In genomic region chr10:77139145-77139692, GRCh38 we compare ENCODE assay signal across 24 cellular contexts.
"Had no signal": no experiment of that assay in that cellular context is flagged by ENCODE, and none has a peak within 500 bp of the region (broad histone marks: within the 10 kb centered on the region; RNA-seq: fewer than 3 reads in every experiment).

No MANE protein-coding gene starts in this region.

- ATAC-seq: foreskin keratinocyte, left colon, T-helper 17 cell had no signal

- H3K4me3 ChIP-seq: esophagus muscularis mucosa, lung, right atrium auricular region, tibial artery had no signal

- H3K4me1 ChIP-seq: right atrium auricular region had no signal

- H3K36me3 ChIP-seq: esophagus muscularis mucosa, right atrium auricular region, tibial artery had no signal

- H3K27me3 ChIP-seq: esophagus muscularis mucosa, right atrium auricular region, tibial artery had no signal

- H3K27ac Mint-ChIP-seq: activated naive CD8-positive, alpha-beta T cell treated with anti-CD3 and anti-CD28 coated beads for 36 hours; activated T-helper 1 cell treated with anti-CD3 and anti-CD28 coated beads, Interleukin-12 subunit alpha, Interleukin-12 subunit beta, Interleukin-2, Interleukin-4 antibody, amounts not matched to agents 30 ng/mL and 10 ng/mL and 1 ng/mL, durations not matched to agents 14 hours and 24 hours and 36 hours; nephron progenitor cell; progenitor cell of endocrine pancreas; T-helper 17 cell had no signal

- H3K36me3 Mint-ChIP-seq: activated naive CD8-positive, alpha-beta T cell treated with anti-CD3 and anti-CD28 coated beads for 36 hours; brain had no signal

- H3K4me1 Mint-ChIP-seq: activated naive CD8-positive, alpha-beta T cell treated with anti-CD3 and anti-CD28 coated beads for 36 hours; central memory CD8-positive, alpha-beta T cell; T-helper 17 cell had no signal

- H3K27me3 Mint-ChIP-seq: progenitor cell of endocrine pancreas had no signal

- H3K9me3 Mint-ChIP-seq: activated naive CD8-positive, alpha-beta T cell treated with anti-CD3 and anti-CD28 coated beads for 36 hours; activated T-helper 1 cell treated with anti-CD3 and anti-CD28 coated beads, Interleukin-12 subunit alpha, Interleukin-12 subunit beta, Interleukin-2, Interleukin-4 antibody, amounts not matched to agents 30 ng/mL and 10 ng/mL and 1 ng/mL, durations not matched to agents 14 hours and 24 hours and 36 hours; central memory CD8-positive, alpha-beta T cell; nephron progenitor cell had no signal

- DNase-seq: activated CD4-positive, alpha-beta T cell treated with anti-CD3 and anti-CD28 coated beads, Interleukin-2, amount 50 U/mL, for 4 hours; activated CD4-positive, CD25-positive, alpha-beta regulatory T cell treated with anti-CD3 and anti-CD28 coated beads, Interleukin-2, amount 50 U/mL, for 72 hours; activated naive CD8-positive, alpha-beta T cell treated with anti-CD3 and anti-CD28 coated beads for 36 hours; cortex of kidney; effector CD4-positive, alpha-beta T cell; foreskin keratinocyte; islet precursor cell; left colon; nephron progenitor cell; nucleus accumbens; stimulated activated CD4-positive, alpha-beta T cell treated with anti-CD3 and anti-CD28 coated beads, Interleukin-12 subunit alpha, Interleukin-12 subunit beta, amount 100 ng/mL, for 4 hours; stimulated activated CD4-positive, alpha-beta T cell treated with anti-CD3 and anti-CD28 coated beads, Interleukin-1b, Interleukin-23, amount 100 ng/mL, for 48 hours; stimulated activated CD8-positive, alpha-beta memory T cell treated with anti-CD3 and anti-CD28 coated beads, Interleukin-4, amount 100 ng/mL, for 48 hours; stimulated activated naive CD4-positive, alpha-beta T cell; T-helper 17 cell; tibial artery had no signal

- H3K9me3 ChIP-seq: esophagus muscularis mucosa, right atrium auricular region, tibial artery had no signal

- H3K27ac ChIP-seq: foreskin keratinocyte, right atrium auricular region, tibial artery, VCaP had no signal

- H3K4me3 Mint-ChIP-seq: activated naive CD8-positive, alpha-beta T cell treated with anti-CD3 and anti-CD28 coated beads for 36 hours; activated T-helper 1 cell treated with anti-CD3 and anti-CD28 coated beads, Interleukin-12 subunit alpha, Interleukin-12 subunit beta, Interleukin-2, Interleukin-4 antibody, amounts not matched to agents 30 ng/mL and 10 ng/mL and 1 ng/mL, durations not matched to agents 14 hours and 24 hours and 36 hours; brain; central memory CD8-positive, alpha-beta T cell; nephron progenitor cell; T-helper 17 cell had no signal
